ENCODE assay signal across 11 cellular contexts in genomic region chr9:115369322-115369957, GRCh38.
DNase-seq lines count a peak whose midpoint lies in the region; ATAC-seq and TF ChIP-seq lines count a peak whose summit lies in the region.
"Had no signal": no experiment of that assay in that cellular context is flagged by ENCODE, and none has a peak within 500 bp of the region (broad histone marks: within the 10 kb centered on the region; RNA-seq: fewer than 3 reads in every experiment).

No MANE protein-coding gene starts in this region.

- CTCF ChIA-PET in SK-N-SH (lab: Yijun Ruan, JAX), result interaction anchor here (1.1 kb wide), 1 partner anchor 15 kb away, joined by 3 read pairs; no protein-coding TSS in a partner anchor

- no peaks in the 10 kb centered on the region for H3K9me3 ChIP-seq in SK-N-SH

- H3K79me2 ChIP-seq in SK-N-SH (ENCODE audit: insufficient read depth), result no peaks in the 10 kb centered on the region

- H3K4me1 ChIP-seq in SK-N-SH (ENCODE audit: control insufficient read depth in 1 of 2, insufficient read depth in 2 of 2, low read depth in 1 of 2, low read length in 1 of 2), result peaks cover 16 to 51% of the 10 kb centered on the region in 2 experiments; a peak in 3 of 4 replicates
- H3K4me1 ChIP-seq: tibial nerve had no signal

- no peaks in the 10 kb centered on the region for H4K20me1 ChIP-seq in SK-N-SH (ENCODE audit: insufficient read depth)

- DNase-seq in NCI-H1417 (lab: John Stamatoyannopoulos, UW) (peak in 2 of 3 experiments; percentile 12 to 70), NCI-H1417 treated with DMSO at 0.1 percent for 48 hours (lab: John Stamatoyannopoulos, UW) (no peak), SK-N-SH (peak; percentile 67), fibroblast of the aortic adventitia (ENCODE audit: low read depth) (peak; percentile 85), smooth muscle cell of the brain vasculature (ENCODE audit: low read depth, low spot score) (peak; percentile 92), GM13977 (ENCODE audit: low spot score) (no peak), NCI-H146 treated with DMSO at 0.1 percent for 48 hours (lab: John Stamatoyannopoulos, UW; ENCODE audit: unreplicated experiment) (no peak)
- DNase-seq: activated CD4-positive, alpha-beta T cell treated with anti-CD3 and anti-CD28 coated beads for 4 hours; stimulated activated CD4-positive, alpha-beta T cell treated with anti-CD3 and anti-CD28 coated beads, Interleukin-4, amount 100 ng/mL, for 1 hour had no signal

- ATAC-seq in GM21526 (IDR thresholded peaks at IDR 0.05; ENCODE audit: low FRiP score, unreplicated experiment), result no peak

- peak overlapping the region; percentile 68 to 88 for H3K27ac ChIP-seq in SK-N-SH (ENCODE audit: low read depth in 2 of 2, low read length in 1 of 2)
- H3K27ac ChIP-seq: tibial nerve had no signal

- peaks cover 23% of the 10 kb centered on the region for H3F3A ChIP-seq in SK-N-SH (replicated peaks; ENCODE audit: insufficient read depth)

- 0 out of 4 replicates have a peak, but pooled peaks of 1 of the 2 experiments have one; percentile 10 for TF ChIP-seq EP300 in SK-N-SH (IDR thresholded peaks at IDR 0.05; ENCODE audit: borderline replicate concordance in 1 of 2, low read depth in 1 of 2, low read length in 1 of 2)

- H2AFZ ChIP-seq in SK-N-SH (ENCODE audit: low read depth), result no peak overlapping the region; the same call in 1 of the 2 replicates

- peak; percentile 47 for TF ChIP-seq RAD21 in SK-N-SH (IDR thresholded peaks at IDR 0.05; ENCODE audit: low read length)

- 32% methylated on average over 5 of the region's 5 CpGs for WGBS in SK-N-SH (ENCODE audit: low lambda C conversion rate)

- no peaks in the 10 kb centered on the region for H3K9me2 ChIP-seq in SK-N-SH

- no peaks in the 10 kb centered on the region for H3K27me3 ChIP-seq in SK-N-SH (ENCODE audit: insufficient read depth)
- H3K27me3 ChIP-seq: tibial nerve had no signal

- peak overlapping the region; percentile 49; the same call in 1 of the 2 replicates for H3K4me2 ChIP-seq in SK-N-SH

- H3K36me3 ChIP-seq in SK-N-SH (replicated peaks in 1 of 2; ENCODE audit: control insufficient read depth in 1 of 2, insufficient read depth in 2 of 2, low read length in 1 of 2), result no peaks in the 10 kb centered on the region
- H3K36me3 ChIP-seq: tibial nerve had no signal

- no peak for TF ChIP-seq CTCF in SK-N-SH (IDR thresholded peaks at IDR 0.05)
- TF ChIP-seq CTCF in fibroblast of the aortic adventitia (IDR thresholded peaks at IDR 0.05; ENCODE audit: insufficient read depth, low read length), result peak; percentile 8
- no peak for TF ChIP-seq CTCF in GM13977 (IDR thresholded peaks at IDR 0.05; ENCODE audit: extremely low read depth, insufficient read depth, missing control alignments)

- in situ Hi-C loops in GM13977 (cut with MboI; ENCODE audit: low pct_unique_long_range_greater_than_20kb, low sequenced_read_pairs, unreplicated experiment), result no loop called here

- H3K4me3 ChIP-seq in SK-N-SH (ENCODE audit: low read depth in 2 of 2, low read length in 1 of 2) (no peak overlapping the region; a peak in 1 of 4 replicates), fibroblast of the aortic adventitia (ENCODE audit: low read depth, low read length) (no peak overlapping the region)
- H3K4me3 ChIP-seq: tibial nerve had no signal

- H3K9ac ChIP-seq in SK-N-SH, result no peak overlapping the region

- POLR2A ChIA-PET in SK-N-SH (lab: Yijun Ruan, JAX), result interaction anchor here (1.0 kb wide), 1 partner anchor 26 kb away, joined by 3 read pairs; no protein-coding TSS in a partner anchor

TF ChIP-seq in SK-N-SH, 30 proteins besides CTCF, POLR2A, EP300 and RAD21:
- TF ChIP-seq PBX3 (IDR thresholded peaks at IDR 0.05) (0 out of 2 replicates have a peak, but pooled peaks have one; percentile 39), MXI1 (IDR thresholded peaks at IDR 0.05; ENCODE audit: low read depth, low read length) (peak; percentile 65), RXRA (IDR thresholded peaks at IDR 0.05; ENCODE audit: borderline replicate concordance, low read depth) (no peak), POLR2AphosphoS5 (IDR thresholded peaks at IDR 0.05; ENCODE audit: low read depth, low read length) (no peak), MAX (IDR thresholded peaks at IDR 0.05; ENCODE audit: low read depth) (no peak), NFIC (IDR thresholded peaks at IDR 0.05; ENCODE audit: borderline replicate concordance) (no peak), RCOR1 (IDR thresholded peaks at IDR 0.05; ENCODE audit: low read length) (peak; percentile 71)
TF ChIP-seq in SK-N-SH: peak in this region for 3.

Comparison
In these comparisons a context has a peak if more than half of its experiments do, and no peak if none do; other contexts are left out.
1. DNase-seq: peak in NCI-H1417 (2 of 3), SK-N-SH (single experiment), fibroblast of the aortic adventitia (single experiment) and smooth muscle cell of the brain vasculature (single experiment); none in NCI-H1417 treated with DMSO at 0.1 percent for 48 hours (single experiment), GM13977 (single experiment) and NCI-H146 treated with DMSO at 0.1 percent for 48 hours (single experiment).